30 cellular contexts compared by ENCODE assay signal in the genomic region with DNA sequence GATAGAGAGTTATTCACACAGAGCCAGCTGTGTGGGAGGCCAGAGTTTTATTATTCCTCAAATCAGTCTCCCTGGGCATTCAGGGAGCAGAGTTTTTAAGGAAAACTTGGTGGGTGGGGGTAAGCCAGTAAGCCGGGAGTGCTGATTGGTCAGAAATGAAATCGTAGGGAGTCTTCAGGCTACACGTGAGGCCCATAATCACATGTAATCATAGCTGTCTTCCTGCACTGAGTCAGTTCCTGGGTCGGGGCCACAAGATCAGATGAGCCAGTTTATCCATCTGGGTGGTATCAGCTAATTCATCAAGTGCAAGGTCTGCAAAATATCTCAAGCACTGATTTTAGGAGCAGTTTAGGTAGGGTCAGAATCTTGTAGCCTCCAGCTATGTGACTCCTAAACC. TPM values are rescaled to one million over a fixed set of nuclear protein-coding genes. Genes with fewer than 3 reads are reported as not detected.
A peak's percentile ranks its signal among the peaks of the same experiment; 100 is the strongest.
DNase-seq lines count a peak whose midpoint lies in the region; ATAC-seq, FAIRE-seq and TF ChIP-seq lines count a peak whose summit lies in the region.
"Had no signal": no experiment of that assay in that cellular context is flagged by ENCODE, and none has a peak within 500 bp of the region (broad histone marks: within the 10 kb centered on the region; RNA-seq: fewer than 3 reads in every experiment).

No MANE protein-coding gene starts in this region.

- H3K27me3 ChIP-seq in right cardiac atrium (ENCODE audit: control insufficient read depth, insufficient read depth) = no peaks in the 10 kb centered on the region
- H3K27me3 ChIP-seq: dorsolateral prefrontal cortex, testis had no signal

- intact Hi-C loops in right cardiac atrium (cut with DNase I) = loop anchor here in 2 of 4 donors (10.0 kb wide), 2 partner anchors 97 to 107 kb away; a partner anchor contains a TSS

- TF ChIP-seq CTCF in fibroblast of villous mesenchyme (IDR thresholded peaks at IDR 0.05; ENCODE audit: insufficient read depth, low read depth, low read length) = no peak

- H3K9me3 ChIP-seq in right cardiac atrium (ENCODE audit: control insufficient read depth, low read length) = no peaks in the 10 kb centered on the region
- H3K9me3 ChIP-seq: left ventricle myocardium inferior, psoas muscle, testis had no signal

- 55% methylated on average over 4 of the region's 4 CpGs for WGBS in right cardiac atrium

- ATAC-seq in right cardiac atrium (no peak), GM19467 (IDR thresholded peaks at IDR 0.05; ENCODE audit: unreplicated experiment) (no peak), GM21515 (IDR thresholded peaks at IDR 0.05; ENCODE audit: unreplicated experiment) (no peak)
- ATAC-seq: GM12878; naive thymus-derived CD4-positive, alpha-beta T cell; psoas muscle; stimulated activated naive CD8-positive, alpha-beta T cell treated with anti-CD3 and anti-CD28 coated beads, Interleukin-15, Interleukin-2, amounts not matched to agents 100 U/mL and 50 U/mL, for 24 hours had no signal

- TF ChIP-seq POLR2A in H54 (IDR thresholded peaks at IDR 0.05; ENCODE audit: low read depth, low read length) = no peak

- H3K4me3 ChIP-seq in fibroblast of villous mesenchyme (ENCODE audit: low read depth, low read length) (no peak overlapping the region), right cardiac atrium (ENCODE audit: low read length) (no peak overlapping the region)
- H3K4me3 ChIP-seq: dorsolateral prefrontal cortex, GM12878, left ventricle myocardium inferior, psoas muscle, testis had no signal

- H3K27ac ChIP-seq in right cardiac atrium (ENCODE audit: low read length) = no peak overlapping the region
- H3K27ac ChIP-seq: dorsolateral prefrontal cortex, left ventricle myocardium inferior, psoas muscle, testis, VCaP had no signal

- DNase-seq in EH (ENCODE audit: low read depth) = peak; percentile 56
- DNase-seq in H54 (ENCODE audit: insufficient read length, low spot score) = no peak
- DNase-seq in T1000 (lab: John Stamatoyannopoulos, UW) = peak; percentile 22
- DNase-seq in fibroblast of villous mesenchyme (ENCODE audit: low read depth) = peak; percentile 34
- DNase-seq in right cardiac atrium = no peak
- no peak for DNase-seq in amniotic stem cell (lab: John Stamatoyannopoulos, UW)
- DNase-seq: activated CD4-positive, alpha-beta T cell treated with anti-CD3 and anti-CD28 coated beads, Interleukin-2, amount 50 U/mL, for 1 hour; activated CD8-positive, alpha-beta memory T cell treated with anti-CD3 and anti-CD28 coated beads, Interleukin-2, amount 50 U/mL, for 48 hours; DND-41; dorsolateral prefrontal cortex; glutamatergic neuron; H7; islet precursor cell; left ventricle myocardium inferior; midbrain; naive thymus-derived CD4-positive, alpha-beta T cell; NCI-H1436; NCI-H2081 treated with DMSO at 0.1 percent for 48 hours; NCI-H446 treated with DMSO at 0.1 percent for 48 hours; NCI-H82; nucleus accumbens; OCI-M1; psoas muscle; Right ventricle myocardium superior; stimulated activated naive CD8-positive, alpha-beta T cell treated with anti-CD3 and anti-CD28 coated beads, Interleukin-15, Interleukin-2, amounts not matched to agents 100 U/mL and 50 U/mL, for 24 hours; testis had no signal

- no peaks in the 10 kb centered on the region for H3K4me1 ChIP-seq in right cardiac atrium (ENCODE audit: control insufficient read depth, insufficient read depth, low read length)
- H3K4me1 ChIP-seq: left ventricle myocardium inferior, psoas muscle, testis had no signal

- FAIRE-seq in H54 (lab: Jason Lieb, UNC) = peak; percentile 45
- FAIRE-seq: GM12878 had no signal

RNA-seq across cellular contexts. Expression of a gene that starts 10.8 kb away (rescaled TPM):
- 13.5 and 16.0 TPM in 2 replicates for total RNA-seq in fibroblast of villous mesenchyme
- total RNA-seq in right cardiac atrium = 1 to 10 TPM; 2.9 to 3.8 (median 3.3) TPM
- polyA plus RNA-seq in right cardiac atrium = 1.00 TPM

Comparison
In these comparisons a context has a peak if more than half of its experiments do, and no peak if none do; other contexts are left out.
1. DNase-seq: peak in EH (single experiment), T1000 (single experiment) and fibroblast of villous mesenchyme (single experiment); none in H54 (single experiment), right cardiac atrium (0 of 3) and amniotic stem cell (single experiment).